1 cellular context compared by ENCODE assay signal in the genomic region with DNA sequence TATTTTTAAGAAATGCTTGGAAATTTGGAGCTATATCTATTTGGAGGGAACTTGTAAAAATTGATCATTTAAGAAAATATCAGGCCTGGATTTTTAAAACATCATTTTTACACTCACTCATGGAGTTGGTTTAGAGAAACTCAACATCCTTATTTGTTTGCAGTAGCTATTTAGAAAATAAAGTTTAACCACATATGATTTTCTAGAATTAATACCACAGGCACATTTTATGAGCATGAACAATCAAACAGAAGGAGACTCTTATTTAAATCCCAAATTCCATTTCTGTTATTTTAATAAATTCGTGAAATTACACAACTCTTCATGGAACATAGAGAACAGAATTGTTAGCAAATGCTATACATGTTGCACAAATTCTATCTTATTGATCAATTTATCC.
TF ChIP-seq lines count a peak whose summit lies in the region.

No MANE protein-coding gene starts in this region.

TF ChIP-seq in GM12878, 131 proteins besides CTCF, POLR2A, EP300 and RAD21 (continued from another document):
- TF ChIP-seq TCF7 (IDR thresholded peaks at IDR 0.05; ENCODE audit: borderline replicate concordance): no peak
- no peak for TF ChIP-seq RBBP5 (conservative IDR thresholded peaks at IDR 0.05)
- TF ChIP-seq ESRRA (IDR thresholded peaks at IDR 0.05; ENCODE audit: low read length): no peak
- no peak for TF ChIP-seq ZSCAN29 (IDR thresholded peaks at IDR 0.05)
- TF ChIP-seq MTA3 (IDR thresholded peaks at IDR 0.05; ENCODE audit: borderline replicate concordance, low read length): no peak
- no peak for TF ChIP-seq KDM1A (IDR thresholded peaks at IDR 0.05; ENCODE audit: borderline replicate concordance)
- TF ChIP-seq BACH1 (IDR thresholded peaks at IDR 0.05; ENCODE audit: borderline replicate concordance): no peak
- TF ChIP-seq YY1 (IDR thresholded peaks at IDR 0.05; ENCODE audit: low read depth, low read length): no peak
- no peak for TF ChIP-seq CREB1 (IDR thresholded peaks at IDR 0.05; ENCODE audit: low read depth)
- TF ChIP-seq, protein P1, sequence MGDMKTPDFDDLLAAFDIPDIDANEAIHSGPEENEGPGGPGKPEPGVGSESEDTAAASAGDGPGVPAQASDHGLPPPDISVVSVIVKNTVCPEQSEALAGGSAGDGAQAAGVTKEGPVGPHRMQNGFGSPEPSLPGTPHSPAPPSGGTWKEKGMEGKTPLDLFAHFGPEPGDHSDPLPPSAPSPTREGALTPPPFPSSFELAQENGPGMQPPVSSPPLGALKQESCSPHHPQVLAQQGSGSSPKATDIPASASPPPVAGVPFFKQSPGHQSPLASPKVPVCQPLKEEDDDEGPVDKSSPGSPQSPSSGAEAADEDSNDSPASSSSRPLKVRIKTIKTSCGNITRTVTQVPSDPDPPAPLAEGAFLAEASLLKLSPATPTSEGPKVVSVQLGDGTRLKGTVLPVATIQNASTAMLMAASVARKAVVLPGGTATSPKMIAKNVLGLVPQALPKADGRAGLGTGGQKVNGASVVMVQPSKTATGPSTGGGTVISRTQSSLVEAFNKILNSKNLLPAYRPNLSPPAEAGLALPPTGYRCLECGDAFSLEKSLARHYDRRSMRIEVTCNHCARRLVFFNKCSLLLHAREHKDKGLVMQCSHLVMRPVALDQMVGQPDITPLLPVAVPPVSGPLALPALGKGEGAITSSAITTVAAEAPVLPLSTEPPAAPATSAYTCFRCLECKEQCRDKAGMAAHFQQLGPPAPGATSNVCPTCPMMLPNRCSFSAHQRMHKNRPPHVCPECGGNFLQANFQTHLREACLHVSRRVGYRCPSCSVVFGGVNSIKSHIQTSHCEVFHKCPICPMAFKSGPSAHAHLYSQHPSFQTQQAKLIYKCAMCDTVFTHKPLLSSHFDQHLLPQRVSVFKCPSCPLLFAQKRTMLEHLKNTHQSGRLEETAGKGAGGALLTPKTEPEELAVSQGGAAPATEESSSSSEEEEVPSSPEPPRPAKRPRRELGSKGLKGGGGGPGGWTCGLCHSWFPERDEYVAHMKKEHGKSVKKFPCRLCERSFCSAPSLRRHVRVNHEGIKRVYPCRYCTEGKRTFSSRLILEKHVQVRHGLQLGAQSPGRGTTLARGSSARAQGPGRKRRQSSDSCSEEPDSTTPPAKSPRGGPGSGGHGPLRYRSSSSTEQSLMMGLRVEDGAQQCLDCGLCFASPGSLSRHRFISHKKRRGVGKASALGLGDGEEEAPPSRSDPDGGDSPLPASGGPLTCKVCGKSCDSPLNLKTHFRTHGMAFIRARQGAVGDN (IDR thresholded peaks at IDR 0.05): no peak
- TF ChIP-seq POLR2AphosphoS2 (IDR thresholded peaks at IDR 0.05; ENCODE audit: low read depth, low read length): no peak
TF ChIP-seq in GM12878: peak in this region for 0.
